Comparison of ENCODE assay signal across 19 cellular contexts in genomic region chr14:21408152-21408551, GRCh38. TPM values are rescaled to one million over a fixed set of nuclear protein-coding genes. Genes with fewer than 3 reads are reported as not detected.
DNase-seq lines count a peak whose midpoint lies in the region; ATAC-seq, FAIRE-seq and TF ChIP-seq lines count a peak whose summit lies in the region.
"Had no signal": no experiment of that assay in that cellular context is flagged by ENCODE, and none has a peak within 500 bp of the region (broad histone marks: within the 10 kb centered on the region; RNA-seq: fewer than 3 reads in every experiment).

No MANE protein-coding gene starts in this region.

- no peaks in the 10 kb centered on the region for H3K27me3 ChIP-seq in bronchial epithelial cell (ENCODE audit: control insufficient read depth, insufficient read depth, low read length)
- H3K27me3 ChIP-seq: heart left ventricle had no signal

- no peaks in the 10 kb centered on the region for H4K20me1 ChIP-seq in OCI-LY7 (ENCODE audit: insufficient read depth, low read length)

- peaks cover 95% of the 10 kb centered on the region for H3K36me3 ChIP-seq in OCI-LY7 (ENCODE audit: insufficient read depth, low read length)
- peaks cover 19% of the 10 kb centered on the region for H3K36me3 ChIP-seq in bronchial epithelial cell (ENCODE audit: control insufficient read depth, insufficient read depth, low read length)

- DNase-seq in Daoy (ENCODE audit: low read depth) (peak; percentile 29), OCI-LY7 (ENCODE audit: low spot score) (no peak), bronchial epithelial cell (ENCODE audit: low read depth) (peak; percentile 56), kidney tubule cell (ENCODE audit: low spot score) (peak; percentile 39), NCI-H1930 (lab: John Stamatoyannopoulos, UW) (no peak), left ventricle myocardium superior (no peak)
- DNase-seq: activated B cell treated with CpG ODN at 0.5 μM for 24 hours; activated T-cell treated with anti-CD3 and anti-CD28 coated beads, Interleukin-2, amount 50 U/mL, for 1 hour; anterior cingulate cortex; C1 segment of cervical spinal cord; effector CD8-positive, alpha-beta T cell; heart left ventricle; NCI-H2107; NK-92 treated with Interleukin-12 subunit alpha and Interleukin-12 subunit beta, amount 100 ng/mL, for 24 hours; stimulated activated naive CD8-positive, alpha-beta T cell treated with anti-CD3 and anti-CD28 coated beads, Interleukin-15, Interleukin-2, amounts not matched to agents 100 U/mL and 50 U/mL, for 24 hours had no signal

- no peaks in the 10 kb centered on the region for H3K9me2 ChIP-seq in OCI-LY7 (ENCODE audit: insufficient read depth, low read length)

- no peak for TF ChIP-seq CTCF in OCI-LY7 (conservative IDR thresholded peaks at IDR 0.05; ENCODE audit: low read length)
- TF ChIP-seq CTCF in bronchial epithelial cell (IDR thresholded peaks at IDR 0.05; ENCODE audit: insufficient read depth, low read length, severe bottlenecking), result no peak

- no peak overlapping the region for H3K4me3 ChIP-seq in OCI-LY7 (ENCODE audit: low read depth, low read length, poor library complexity, severe bottlenecking)
- no peak overlapping the region for H3K4me3 ChIP-seq in bronchial epithelial cell (ENCODE audit: low read depth, low read length)
- H3K4me3 ChIP-seq: heart left ventricle had no signal

- no peak overlapping the region for H2AFZ ChIP-seq in OCI-LY7 (ENCODE audit: low read length)

- no peaks in the 10 kb centered on the region for H3K79me2 ChIP-seq in OCI-LY7 (ENCODE audit: insufficient read depth, low read depth, low read length)

- H3K4me2 ChIP-seq in OCI-LY7 (ENCODE audit: low read length), result no peak overlapping the region

- intact Hi-C loops in OCI-LY7 (cut with micrococcal nuclease; ENCODE audit: unreplicated experiment), result no loop called here
- intact Hi-C loops in left ventricle myocardium superior (cut with micrococcal nuclease), result no loop called here

- FAIRE-seq in bronchial epithelial cell (lab: Jason Lieb, UNC), result no peak

- H3K9me3 ChIP-seq in OCI-LY7 (ENCODE audit: low read length), result no peaks in the 10 kb centered on the region
- H3K9me3 ChIP-seq: heart left ventricle had no signal

- TSS peak; percentile 39 for BruUV-seq in OCI-LY7 (replicated peaks; lab: Mats Ljungman, UMichigan)

- CTCF ChIA-PET in OCI-LY7 (lab: Charles Lee; ENCODE audit: unreplicated experiment), result no interaction called here

- ATAC-seq in HG03469 (IDR thresholded peaks at IDR 0.05; ENCODE audit: unreplicated experiment) (no peak), GM19395 (IDR thresholded peaks at IDR 0.05; ENCODE audit: unreplicated experiment) (no peak), left ventricle myocardium superior (no peak)
- ATAC-seq: heart left ventricle; left lobe of liver; sciatic nerve; stimulated activated naive CD8-positive, alpha-beta T cell treated with anti-CD3 and anti-CD28 coated beads, Interleukin-15, Interleukin-2, amounts not matched to agents 100 U/mL and 50 U/mL, for 24 hours had no signal

- no peak overlapping the region for H3K27ac ChIP-seq in OCI-LY7 (ENCODE audit: low read depth, low read length, poor library complexity, severe bottlenecking)
- H3K27ac ChIP-seq: heart left ventricle had no signal

- POLR2A ChIA-PET in OCI-LY7 (lab: Charles Lee), result interaction anchor here (0.6 to 0.9 kb wide), 3 partner anchors 38 to 382 kb away, joined by 3 to 4 read pairs (median 4); no protein-coding TSS in a partner anchor

- H3K4me1 ChIP-seq in OCI-LY7 (ENCODE audit: insufficient read depth, low read length, poor library complexity, severe bottlenecking), result no peaks in the 10 kb centered on the region
- H3K4me1 ChIP-seq: heart left ventricle had no signal

RNA-seq across cellular contexts. Expression of gene SUPT16H, which starts 24.3 kb away (rescaled TPM):
- total RNA-seq in Daoy (2014; rRNA removed; shearing (Covaris generic)), result 196 and 201 TPM in 2 replicates
- 100 and 106 TPM in 2 replicates for total RNA-seq in OCI-LY7 (2014; rRNA removed; shearing (Covaris generic))
- total RNA-seq in OCI-LY7 (2022), result 146 and 151 TPM in 2 replicates
- 55.8 and 57.0 TPM in 2 replicates for total RNA-seq in bronchial epithelial cell
- 28.5 TPM for total RNA-seq in left ventricle myocardium superior

RNA-seq across cellular contexts. Expression of gene CHD8, which starts 47.8 kb away (rescaled TPM):
- 42.4 and 42.6 TPM in 2 replicates for total RNA-seq in Daoy (2014; rRNA removed; shearing (Covaris generic))
- 64.1 and 69.2 TPM in 2 replicates for total RNA-seq in OCI-LY7 (2014; rRNA removed; shearing (Covaris generic))
- 115 and 124 TPM in 2 replicates for total RNA-seq in OCI-LY7 (2022)
- 29.7 and 41.1 TPM in 2 replicates for total RNA-seq in bronchial epithelial cell
- total RNA-seq in left ventricle myocardium superior, result 28.8 TPM

Comparison
In these comparisons a context has a peak if more than half of its experiments do, and no peak if none do; other contexts are left out.
1. DNase-seq: peak in Daoy (single experiment), bronchial epithelial cell (single experiment) and kidney tubule cell (single experiment); none in OCI-LY7 (single experiment), NCI-H1930 (0 of 2) and left ventricle myocardium superior (single experiment).